7 cellular contexts compared by ENCODE assay signal in the genomic region with DNA sequence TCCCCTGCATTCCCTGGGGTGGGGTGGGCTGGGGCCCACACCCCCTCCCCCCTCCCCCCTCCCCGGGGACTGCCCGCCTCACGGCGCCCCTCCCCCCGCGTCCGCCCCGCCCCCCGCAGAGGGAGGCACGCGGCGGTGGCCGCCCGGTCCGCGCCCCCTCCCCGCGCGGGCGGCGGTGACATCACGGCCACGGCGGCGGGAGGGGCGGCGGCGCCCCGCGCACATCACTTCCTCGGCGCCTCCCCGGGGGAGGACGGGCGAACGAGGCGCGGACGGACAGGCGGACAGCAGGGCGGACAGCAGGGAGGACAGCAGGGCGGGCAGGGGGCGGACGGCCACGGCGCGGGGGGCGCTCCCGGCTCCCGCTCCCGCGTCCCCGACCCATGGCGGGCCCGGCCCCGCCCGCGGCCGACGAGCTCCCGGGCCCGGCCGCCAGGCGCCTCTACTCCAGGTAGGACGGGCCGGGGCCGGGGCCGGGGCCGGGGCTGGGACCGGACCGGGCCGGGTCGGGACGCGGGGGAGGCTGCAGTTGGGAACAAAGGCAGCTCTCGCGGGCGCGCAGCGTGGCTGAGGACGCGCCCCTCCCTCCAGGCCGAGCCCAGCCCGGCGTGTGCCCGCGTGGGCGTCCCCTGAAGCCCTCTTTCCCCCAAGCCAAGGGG. TPM values are rescaled to one million over a fixed set of nuclear protein-coding genes. Genes with fewer than 3 reads are reported as not detected.
DNase-seq lines count a peak whose midpoint lies in the region; ATAC-seq, FAIRE-seq and TF ChIP-seq lines count a peak whose summit lies in the region.

A gene with protein sequence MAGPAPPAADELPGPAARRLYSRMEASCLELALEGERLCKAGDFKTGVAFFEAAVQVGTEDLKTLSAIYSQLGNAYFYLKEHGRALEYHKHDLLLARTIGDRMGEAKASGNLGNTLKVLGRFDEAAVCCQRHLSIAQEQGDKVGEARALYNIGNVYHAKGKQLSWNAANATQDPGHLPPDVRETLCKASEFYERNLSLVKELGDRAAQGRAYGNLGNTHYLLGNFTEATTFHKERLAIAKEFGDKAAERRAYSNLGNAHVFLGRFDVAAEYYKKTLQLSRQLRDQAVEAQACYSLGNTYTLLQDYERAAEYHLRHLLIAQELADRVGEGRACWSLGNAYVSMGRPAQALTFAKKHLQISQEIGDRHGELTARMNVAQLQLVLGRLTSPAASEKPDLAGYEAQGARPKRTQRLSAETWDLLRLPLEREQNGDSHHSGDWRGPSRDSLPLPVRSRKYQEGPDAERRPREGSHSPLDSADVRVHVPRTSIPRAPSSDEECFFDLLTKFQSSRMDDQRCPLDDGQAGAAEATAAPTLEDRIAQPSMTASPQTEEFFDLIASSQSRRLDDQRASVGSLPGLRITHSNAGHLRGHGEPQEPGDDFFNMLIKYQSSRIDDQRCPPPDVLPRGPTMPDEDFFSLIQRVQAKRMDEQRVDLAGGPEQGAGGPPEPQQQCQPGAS (plus strand): TSS at position 227 of the 659 bp plus-strand sequence. CDS start 157 bp downstream, at position 384.

- BruUV-seq in K562 (replicated peaks; lab: Mats Ljungman, UMichigan): no TSS peak

- H3K4me3 ChIP-seq in K562: peak within 1 kb of the TSS; percentile 52
- H3K4me3 ChIP-seq in hepatocyte: peak within 1 kb of the TSS; percentile 77
- H3K4me3 ChIP-seq in rectal smooth muscle tissue (ENCODE audit: low read length): peak within 1 kb of the TSS; percentile 71

- H3K9me3 ChIP-seq in H9 (ENCODE audit: control insufficient read depth, low read depth, low read length) (no peaks in the 10 kb centered on the region), K562 (replicated peaks; ENCODE audit: control insufficient read depth, insufficient read depth, low read depth, low read length) (no peaks in the 10 kb centered on the region), hepatocyte (ENCODE audit: low read depth) (no peaks in the 10 kb centered on the region)

- H2BK12ac ChIP-seq in H9 (ENCODE audit: insufficient read length, low read depth, low read length): no peak within 1 kb of the TSS

- H3K36me3 ChIP-seq in K562 (ENCODE audit: control insufficient read depth, insufficient read depth, low read length): no peaks in the 10 kb centered on the region
- no peaks in the 10 kb centered on the region for H3K36me3 ChIP-seq in hepatocyte (replicated peaks; ENCODE audit: insufficient read depth, low read depth)
- H3K36me3 ChIP-seq in rectal smooth muscle tissue (ENCODE audit: control insufficient read depth, insufficient read depth, low read length): no peaks in the 10 kb centered on the region

- CTCF ChIA-PET in K562 (lab: Yijun Ruan, JAX; ENCODE audit: low intra/inter-chr PET ratio): no interaction called here

- H4K91ac ChIP-seq in H9 (ENCODE audit: insufficient read length, low read depth, low read length): no peak within 1 kb of the TSS

- H4K8ac ChIP-seq in H9 (replicated peaks; ENCODE audit: insufficient read length, low read depth, low read length): no peak within 1 kb of the TSS

- DNase-seq in H9 (no peak), K562 (ENCODE audit: extremely low read depth in 1 of 4, low spot score in 3 of 4) (peak; percentile 75 to 96 (median 92)), hepatocyte (ENCODE audit: low spot score) (peak; percentile 80)

- H4K20me1 ChIP-seq in H9 (ENCODE audit: control insufficient read depth, insufficient read depth, insufficient read length): no peaks in the 10 kb centered on the region
- H4K20me1 ChIP-seq in K562 (replicated peaks; ENCODE audit: control insufficient read depth, insufficient read depth, low read length): no peaks in the 10 kb centered on the region; the same call in 1 of the 2 replicates
- peaks cover 34% of the 10 kb centered on the region for H4K20me1 ChIP-seq in hepatocyte (ENCODE audit: insufficient read depth, poor library complexity, severe bottlenecking)

- H3K9ac ChIP-seq in H9 (ENCODE audit: extremely low read depth, insufficient read length, low read length) (no peak within 1 kb of the TSS), K562 (ENCODE audit: insufficient read depth in 1 of 2, low read depth in 2 of 2, low read length in 2 of 2) (peak within 1 kb of the TSS; percentile 63 to 88), rectal smooth muscle tissue (ENCODE audit: low read length) (no peak within 1 kb of the TSS)

- H3K27me3 ChIP-seq in H9 (ENCODE audit: insufficient read depth, low read length) (no peaks in the 10 kb centered on the region), K562 (ENCODE audit: control insufficient read depth in 2 of 2, insufficient read depth in 2 of 2, low read length in 2 of 2) (peaks cover 9 to 23% of the 10 kb centered on the region in 2 experiments; a peak in 3 of 5 replicates), hepatocyte (no peaks in the 10 kb centered on the region), rectal smooth muscle tissue (ENCODE audit: control insufficient read depth, insufficient read depth, low read length) (peaks cover 2% of the 10 kb centered on the region)

- H3K14ac ChIP-seq in H9 (ENCODE audit: insufficient read depth, low read length): peak within 1 kb of the TSS; percentile 77; the same call in 1 of the 2 replicates

- no peak within 1 kb of the TSS for H2BK15ac ChIP-seq in H9 (ENCODE audit: low read depth, low read length)

- no peak for TF ChIP-seq EP300 in K562 (IDR thresholded peaks at IDR 0.05; ENCODE audit: low read length)

- no peak for TF ChIP-seq CTCF in H9 (conservative IDR thresholded peaks at IDR 0.05)
- no peak for TF ChIP-seq CTCF in K562 (IDR thresholded peaks at IDR 0.05 in 2 of 3, conservative IDR thresholded peaks at IDR 0.05 in 1 of 3; ENCODE audit: insufficient read depth in 2 of 3, low read depth in 1 of 3, low read length in 3 of 3)
- TF ChIP-seq CTCF in hepatocyte (IDR thresholded peaks at IDR 0.05; ENCODE audit: poor library complexity): no peak

- peak within 1 kb of the TSS; percentile 58 to 72 for H3K4me3 Mint-ChIP-seq in H9

- in situ Hi-C loops in K562 (cut with MboI): loop anchor here (25.0 kb wide), 1 partner anchor 310 kb away; no protein-coding TSS in a partner anchor

- no peak within 1 kb of the TSS for H2BK20ac ChIP-seq in H9 (ENCODE audit: low read depth, low read length, poor library complexity, severe bottlenecking)

- peaks cover 9 to 11% of the 10 kb centered on the region in 2 experiments for H3K4me1 Mint-ChIP-seq in H9

- no peak for TF ChIP-seq POLR2A in K562 (conservative IDR thresholded peaks at IDR 0.05)

- no peaks in the 10 kb centered on the region for H3K23me2 ChIP-seq in H9 (ENCODE audit: insufficient read length, low read depth, low read length, poor library complexity, severe bottlenecking)

- H4K5ac ChIP-seq in H9 (ENCODE audit: insufficient read length, low read depth, low read length): no peak within 1 kb of the TSS

- POLR2A ChIA-PET in K562 (lab: Yijun Ruan, JAX): interaction anchor here (0.5 to 1.6 kb wide), 3 partner anchors 10 to 37 kb away, joined by 3 to 5 read pairs (median 3); partner anchors contain the start of gene DNLZ

- H3K79me1 ChIP-seq in H9 (ENCODE audit: insufficient read depth, low read depth, low read length, poor library complexity, severe bottlenecking): peaks cover 2% of the 10 kb centered on the region

- ATAC-seq in SK-N-SH treated with all-trans-retinoic acid at 6 μM for 48 hours (peak; percentile 16), K562 (peak; percentile 73), GM21447 (IDR thresholded peaks at IDR 0.05; ENCODE audit: unreplicated experiment) (no peak), GM21381 (IDR thresholded peaks at IDR 0.05; ENCODE audit: unreplicated experiment) (no peak)

- intact Hi-C loops in K562 (cut with micrococcal nuclease): no loop called here

- H3K9me2 ChIP-seq in hepatocyte (replicated peaks; ENCODE audit: insufficient read depth): no peaks in the 10 kb centered on the region

- H3T11ph ChIP-seq in H9 (ENCODE audit: low read length): no peak within 1 kb of the TSS

- H3K27me3 Mint-ChIP-seq in H9 (ENCODE audit: low read depth): no peaks in the 10 kb centered on the region

- no peak within 1 kb of the TSS for H3K56ac ChIP-seq in H9 (ENCODE audit: insufficient read length, low read depth, low read length)

- H3K4me2 ChIP-seq in H9 (ENCODE audit: insufficient read depth, insufficient read length, low read length): no peak within 1 kb of the TSS
- H3K4me2 ChIP-seq in K562 (ENCODE audit: insufficient read depth, low read length): peak within 1 kb of the TSS; percentile 77
- peak within 1 kb of the TSS; percentile 98 for H3K4me2 ChIP-seq in hepatocyte

- no peaks in the 10 kb centered on the region for H3K9me1 ChIP-seq in K562 (ENCODE audit: control insufficient read depth, insufficient read depth, low read length)

- no peak for TF ChIP-seq RAD21 in K562 (CRISPR knock-in tag; conservative IDR thresholded peaks at IDR 0.05 in 1 of 2, IDR thresholded peaks at IDR 0.05 in 1 of 2)

- H2AK5ac ChIP-seq in H9 (ENCODE audit: insufficient read length, low read length): no peak within 1 kb of the TSS

- no peaks in the 10 kb centered on the region for H3K9me3 Mint-ChIP-seq in H9

- no peak for FAIRE-seq in K562 (lab: Jason Lieb, UNC)

- no peak within 1 kb of the TSS for H3K27ac ChIP-seq in H9 (ENCODE audit: insufficient read length, low read depth, low read length)
- H3K27ac ChIP-seq in K562 (ENCODE audit: extremely low read depth, low read depth, low read length): peak within 1 kb of the TSS; percentile 68; the same call in 1 of the 3 replicates
- H3K27ac ChIP-seq in hepatocyte: peak within 1 kb of the TSS; percentile 94
- H3K27ac ChIP-seq in rectal smooth muscle tissue (ENCODE audit: low read depth, low read length): peak within 1 kb of the TSS; percentile 48

- no peak within 1 kb of the TSS for H3K27ac Mint-ChIP-seq in H9

- H2BK120ac ChIP-seq in H9 (ENCODE audit: low read depth, low read length, poor library complexity, severe bottlenecking): no peak within 1 kb of the TSS

- H3K36me3 Mint-ChIP-seq in H9 (ENCODE audit: insufficient read depth in 1 of 3, low read depth in 3 of 3): no peaks in the 10 kb centered on the region; a peak in 1 of 7 replicates

- H2AFZ ChIP-seq in H9 (ENCODE audit: low read length) (no peak within 1 kb of the TSS), K562 (ENCODE audit: low read depth, low read length) (peak within 1 kb of the TSS; percentile 84), hepatocyte (peak within 1 kb of the TSS; percentile 26)

- H3K4me1 ChIP-seq in H9 (ENCODE audit: insufficient read depth, low read length) (peaks cover 4% of the 10 kb centered on the region; the same call in 1 of the 2 replicates), K562 (replicated peaks in 1 of 2; ENCODE audit: control insufficient read depth in 2 of 2, insufficient read depth in 2 of 2, low read length in 2 of 2) (peaks cover 4 to 93% of the 10 kb centered on the region in 2 experiments), hepatocyte (ENCODE audit: insufficient read depth) (peaks cover 27% of the 10 kb centered on the region), rectal smooth muscle tissue (ENCODE audit: control insufficient read depth, insufficient read depth, low read length) (peaks cover 14% of the 10 kb centered on the region)

- no peak within 1 kb of the TSS for H2BK5ac ChIP-seq in H9 (ENCODE audit: insufficient read length, low read length)

- WGBS in H9 (ENCODE audit: extremely low coverage, insufficient read length, low lambda C conversion rate): no CpG with 5 or more reads among the region's 88 CpGs
- WGBS in K562 (ENCODE audit: insufficient coverage, low coverage, missing lambda C conversion rate): under 1% methylated on average over 24 of the region's 88 CpGs
- WGBS in hepatocyte (ENCODE audit: low lambda C conversion rate, missing lambda C conversion rate): 0% methylated on average over 1 of the region's 88 CpGs

- no peak within 1 kb of the TSS for H3K4ac ChIP-seq in H9 (ENCODE audit: low read depth, low read length)

- no peak within 1 kb of the TSS for H3K23ac ChIP-seq in H9 (ENCODE audit: insufficient read length, low read depth, low read length)

- H3K79me2 ChIP-seq in H9 (ENCODE audit: insufficient read depth, low read length) (peaks cover 2% of the 10 kb centered on the region; the same call in 1 of the 2 replicates), K562 (ENCODE audit: control insufficient read depth, insufficient read depth, low read length) (peaks cover 15% of the 10 kb centered on the region), hepatocyte (peaks cover 48% of the 10 kb centered on the region)

- H3K18ac ChIP-seq in H9 (ENCODE audit: insufficient read length, low read depth, low read length): peak within 1 kb of the TSS; percentile 63

RNA-seq across cellular contexts. Expression of the gene that starts here (rescaled TPM):
- total RNA-seq in H9 (2021) (22.1 and 24.7 TPM in 2 replicates), K562 (2014; rRNA removed) (12.7 and 16.0 TPM in 2 replicates), K562 (2014; rRNA removed; fragmentation: Illumina TruSeq; extraction: Trizol) (0.54 and 0.76 TPM in 2 replicates), K562 (2015; rRNA removed; fragmentation: Illumina TruSeq; extraction: Trizol) (3.1 and 4.1 TPM in 2 replicates), K562 (2021) (12.4 and 14.2 TPM in 2 replicates), hepatocyte (25.5 and 27.3 TPM in 2 replicates)
- 13.9 and 58.1 TPM in 2 replicates for total RNA-seq in K562 (2011; cell fraction: chromatin; rRNA removed; ENCODE audit: low replicate concordance)
- total RNA-seq in K562 (2011; cell fraction: nucleolus; rRNA removed): 30.3 and 36.2 TPM in 2 replicates
- total RNA-seq in K562 (2011; cell fraction: nucleoplasm; rRNA removed): 16.3 and 19.9 TPM in 2 replicates
- polyA plus RNA-seq in K562 (2011; rRNA removed) (5.4 and 6.7 TPM in 2 replicates), K562 (2014; fragmentation: Illumina TruSeq; extraction: Trizol) (1.9 and 5.2 TPM in 2 replicates), K562 (2014; fragmentation: Nextera tagmentation; extraction: Ambion mirVana) (under 1 TPM; 0.04 to 0.10 TPM), K562 (2014; rRNA removed) (9.2 and 10.1 TPM in 2 replicates), hepatocyte (27.2 and 30.0 TPM in 2 replicates)
- 5.4 and 23.3 TPM in 2 replicates for polyA plus RNA-seq in K562 (2011; cell fraction: cytosol; rRNA removed)
- 21.3 and 47.7 TPM in 2 replicates for polyA plus RNA-seq in K562 (2011; cell fraction: nucleus; rRNA removed)
- 5.3 and 13.8 TPM in 2 replicates for polyA plus RNA-seq in K562 (2012)
- polyA minus RNA-seq in K562 (2011; rRNA and poly(A)+ RNA removed): 1.4 and 3.0 TPM in 2 replicates
- 7.8 and 9.2 TPM in 2 replicates for polyA minus RNA-seq in K562 (2011; cell fraction: cytosol; rRNA and poly(A)+ RNA removed)
- polyA minus RNA-seq in K562 (2011; cell fraction: nucleus; rRNA and poly(A)+ RNA removed): 12.7 and 13.3 TPM in 2 replicates

Comparison
In these comparisons a context has a peak if more than half of its experiments do, and no peak if none do; other contexts are left out.
1. H3K9ac ChIP-seq: peak in K562 (2 of 2); none in H9 (single experiment) and rectal smooth muscle tissue (single experiment).
2. ATAC-seq: peak in SK-N-SH treated with all-trans-retinoic acid at 6 μM for 48 hours (single experiment) and K562 (single experiment); none in GM21447 (single experiment) and GM21381 (single experiment).
3. Peak in every context shown above with its lines, with median percentiles within 50 percentile points of each other: H3K4me3 ChIP-seq.